1 cellular context compared by ENCODE assay signal in genomic region chr6:87905101-87905517, GRCh38.
TF ChIP-seq lines count a peak whose summit lies in the region.

No MANE protein-coding gene starts in this region.

TF ChIP-seq in GM12878, 131 proteins besides CTCF, POLR2A, EP300 and RAD21 (continued from another document and continues in another):
- TF ChIP-seq SKIL (IDR thresholded peaks at IDR 0.05; ENCODE audit: low read depth, poor library complexity, severe bottlenecking) (no peak), POU2F2 (IDR thresholded peaks at IDR 0.05; ENCODE audit: borderline replicate concordance, low read depth, low read length) (peak; percentile 93; the same call in 2 of the 3 replicates), ELK1 (IDR thresholded peaks at IDR 0.05; ENCODE audit: low read depth, low read length) (no peak), MYC (IDR thresholded peaks at IDR 0.05; ENCODE audit: insufficient read depth, insufficient read length, insufficient replicate concordance, low read length, severe bottlenecking) (no peak), HCFC1 (IDR thresholded peaks at IDR 0.05; ENCODE audit: low read length) (no peak), MYB (IDR thresholded peaks at IDR 0.05; ENCODE audit: borderline replicate concordance, low read depth, low read length) (0 out of 2 replicates have a peak, but pooled peaks have one; percentile 56), LARP7 (IDR thresholded peaks at IDR 0.05) (no peak), EED (IDR thresholded peaks at IDR 0.05; ENCODE audit: low read depth) (peak; percentile 83), CREM (IDR thresholded peaks at IDR 0.05; ENCODE audit: low read depth) (peak; percentile 85), NBN (IDR thresholded peaks at IDR 0.05) (peak; percentile 58; the same call in 1 of the 2 replicates), IRF3 (IDR thresholded peaks at IDR 0.05) (no peak), RBBP5 (conservative IDR thresholded peaks at IDR 0.05) (no peak), SMAD5 (IDR thresholded peaks at IDR 0.05; ENCODE audit: low read depth) (no peak), BACH1 (IDR thresholded peaks at IDR 0.05; ENCODE audit: borderline replicate concordance) (peak; percentile 38; the same call in 1 of the 2 replicates), HDGF (IDR thresholded peaks at IDR 0.05) (no peak), ASH2L (IDR thresholded peaks at IDR 0.05; ENCODE audit: borderline replicate concordance, low read depth) (no peak), CUX1 (IDR thresholded peaks at IDR 0.05; ENCODE audit: insufficient replicate concordance, low read depth, low read length) (peak; percentile 52), ZNF217 (IDR thresholded peaks at IDR 0.05) (peak; percentile 29; the same call in 1 of the 2 replicates), ESRRA (IDR thresholded peaks at IDR 0.05; ENCODE audit: low read length) (no peak), IKZF1 (conservative IDR thresholded peaks at IDR 0.05) (peak; percentile 84), STAT3 (IDR thresholded peaks at IDR 0.05; ENCODE audit: low read depth, low read length) (no peak), NR2C2 (IDR thresholded peaks at IDR 0.05; ENCODE audit: borderline replicate concordance, control insufficient read depth, insufficient read length, low read depth) (no peak), EZH2 (IDR thresholded peaks at IDR 0.05; ENCODE audit: borderline replicate concordance, control insufficient read depth, low read depth, low read length) (no peak), ZSCAN29 (IDR thresholded peaks at IDR 0.05) (no peak), SPI1 (IDR thresholded peaks at IDR 0.05; ENCODE audit: borderline replicate concordance, insufficient read depth, low read depth, low read length) (no peak), CBX5 (IDR thresholded peaks at IDR 0.05; ENCODE audit: low read depth) (0 out of 2 replicates have a peak, but pooled peaks have one; percentile 42), MLLT1 (IDR thresholded peaks at IDR 0.05) (0 out of 2 replicates have a peak, but pooled peaks have one; percentile 36), ZNF384 (IDR thresholded peaks at IDR 0.05; ENCODE audit: borderline replicate concordance, low read depth, low read length) (no peak), IKZF2 (IDR thresholded peaks at IDR 0.05) (peak; percentile 81), BRCA1 (IDR thresholded peaks at IDR 0.05; ENCODE audit: low read depth, low read length) (no peak), ZNF622 (IDR thresholded peaks at IDR 0.05) (no peak), ZBTB40 (IDR thresholded peaks at IDR 0.05; ENCODE audit: borderline replicate concordance) (no peak), KLF5 (IDR thresholded peaks at IDR 0.05; ENCODE audit: partially characterized antibody) (no peak), YY1 (IDR thresholded peaks at IDR 0.05; ENCODE audit: low read depth, low read length) (peak; percentile 44; the same call in 1 of the 2 replicates), MEF2B (IDR thresholded peaks at IDR 0.05; ENCODE audit: partially characterized antibody, poor library complexity, severe bottlenecking) (peak; percentile 97), TARDBP (IDR thresholded peaks at IDR 0.05; ENCODE audit: borderline replicate concordance) (no peak), CEBPB (IDR thresholded peaks at IDR 0.05; ENCODE audit: borderline replicate concordance in 1 of 2, low read depth in 2 of 2, low read length in 2 of 2) (0 out of 4 replicates have a peak, but pooled peaks of 1 of the 2 experiments have one; percentile 28), CHD4 (IDR thresholded peaks at IDR 0.05) (no peak), BMI1 (IDR thresholded peaks at IDR 0.05; ENCODE audit: borderline replicate concordance) (peak; percentile 71; the same call in 1 of the 2 replicates), PAX8 (IDR thresholded peaks at IDR 0.05) (no peak), CREB1 (IDR thresholded peaks at IDR 0.05; ENCODE audit: low read depth) (peak; percentile 70), MEF2A (IDR thresholded peaks at IDR 0.05; ENCODE audit: insufficient read depth, low read depth, low read length) (peak; percentile 99), RUNX3 (IDR thresholded peaks at IDR 0.05; ENCODE audit: low read length) (peak; percentile 88), E2F8 (IDR thresholded peaks at IDR 0.05; ENCODE audit: low read depth, partially characterized antibody) (no peak), KDM1A (IDR thresholded peaks at IDR 0.05; ENCODE audit: borderline replicate concordance) (no peak), NR2C1 (IDR thresholded peaks at IDR 0.05) (no peak)
